Comparison of ENCODE assay signal across 2 cellular contexts in genomic region chr3:13846716-13847570, GRCh38.
TF ChIP-seq lines count a peak whose summit lies in the region.

No MANE protein-coding gene starts in this region.

TF ChIP-seq in IMR-90, 13 proteins besides CTCF, POLR2A, EP300 and RAD21:
- TF ChIP-seq CHD1 (IDR thresholded peaks at IDR 0.05; ENCODE audit: low read depth, low read length) (no peak), FOS (IDR thresholded peaks at IDR 0.05; ENCODE audit: low read depth, low read length) (no peak), USF2 (IDR thresholded peaks at IDR 0.05; ENCODE audit: low read depth, low read length) (no peak), MAFK (IDR thresholded peaks at IDR 0.05; ENCODE audit: low read depth, low read length) (no peak), ELK1 (IDR thresholded peaks at IDR 0.05; ENCODE audit: borderline replicate concordance, low read depth, low read length) (no peak), MAZ (IDR thresholded peaks at IDR 0.05; ENCODE audit: borderline replicate concordance, low read depth, low read length) (no peak), CEBPB (IDR thresholded peaks at IDR 0.05; ENCODE audit: low read depth, low read length) (no peak), RCOR1 (IDR thresholded peaks at IDR 0.05; ENCODE audit: insufficient replicate concordance, low read length) (no peak), BHLHE40 (IDR thresholded peaks at IDR 0.05; ENCODE audit: low read depth, low read length) (no peak), SMC3 (IDR thresholded peaks at IDR 0.05; ENCODE audit: low read depth, low read length) (no peak)

TF ChIP-seq in WTC11, 78 proteins besides CTCF, POLR2A, EP300 and RAD21:
- no peak for TF ChIP-seq EMX1 (CRISPR knock-in tag; IDR thresholded peaks at IDR 0.05)
- no peak for TF ChIP-seq NR1H2 (CRISPR knock-in tag; IDR thresholded peaks at IDR 0.05)
- no peak for TF ChIP-seq CDX4 (CRISPR knock-in tag; IDR thresholded peaks at IDR 0.05; ENCODE audit: borderline replicate concordance)
- TF ChIP-seq ZSCAN18 (CRISPR knock-in tag; IDR thresholded peaks at IDR 0.05), result no peak
- no peak for TF ChIP-seq ZNF396 (CRISPR knock-in tag; IDR thresholded peaks at IDR 0.05; ENCODE audit: borderline replicate concordance)
- TF ChIP-seq ZBTB43 (CRISPR knock-in tag; IDR thresholded peaks at IDR 0.05), result no peak
- no peak for TF ChIP-seq ATF3 (CRISPR knock-in tag; conservative IDR thresholded peaks at IDR 0.05)
- TF ChIP-seq MYBL2 (CRISPR knock-in tag; IDR thresholded peaks at IDR 0.05), result no peak
- no peak for TF ChIP-seq ZNF532 (CRISPR knock-in tag; IDR thresholded peaks at IDR 0.05; ENCODE audit: borderline replicate concordance)
- TF ChIP-seq ZBTB21 (CRISPR knock-in tag; IDR thresholded peaks at IDR 0.05; ENCODE audit: borderline replicate concordance), result no peak
- TF ChIP-seq MAX (CRISPR knock-in tag; IDR thresholded peaks at IDR 0.05), result no peak
- no peak for TF ChIP-seq ZNF232 (CRISPR knock-in tag; IDR thresholded peaks at IDR 0.05)
- TF ChIP-seq FOXP1 (CRISPR knock-in tag; IDR thresholded peaks at IDR 0.05; ENCODE audit: borderline replicate concordance), result no peak
- no peak for TF ChIP-seq NFYB (CRISPR knock-in tag; conservative IDR thresholded peaks at IDR 0.05; ENCODE audit: low read depth)
- TF ChIP-seq FOXJ3 (CRISPR knock-in tag; IDR thresholded peaks at IDR 0.05; ENCODE audit: borderline replicate concordance), result no peak
